In genomic region chr9:129203556-129203909, GRCh38 we compare ENCODE assay signal across 9 cellular contexts. TPM values are rescaled to one million over a fixed set of nuclear protein-coding genes. Genes with fewer than 3 reads are reported as not detected.
DNase-seq lines count a peak whose midpoint lies in the region; ATAC-seq and TF ChIP-seq lines count a peak whose summit lies in the region.
"Had no signal": no experiment of that assay in that cellular context is flagged by ENCODE, and none has a peak within 500 bp of the region (broad histone marks: within the 10 kb centered on the region; RNA-seq: fewer than 3 reads in every experiment).

No MANE protein-coding gene starts in this region.

- H3K4me1 ChIP-seq in mucosa of stomach (ENCODE audit: control insufficient read depth, insufficient read depth, low read length), result peaks cover 8% of the 10 kb centered on the region
- H3K4me1 ChIP-seq in tibial artery, result peaks cover 3 to 15% (median 8%) of the 10 kb centered on the region in 4 donors

- intact Hi-C loops in tibial artery (cut with DNase I; ENCODE audit: low total_unique reads), result loop anchor here (10.0 kb wide), 1 partner anchor 51 kb away; no protein-coding TSS in a partner anchor

- H3K9ac ChIP-seq in mucosa of stomach (ENCODE audit: low read length), result peak overlapping the region; percentile 82

- H3K4me3 ChIP-seq in astrocyte of the cerebellum (ENCODE audit: low read depth, low read length) (peak overlapping the region; percentile 57), mucosa of stomach (ENCODE audit: low read length) (no peak overlapping the region), tibial artery (peak overlapping the region; percentile 60 to 71)

- H3K9me3 Mint-ChIP-seq in activated T-cell treated with anti-CD3 and anti-CD28 coated beads, Interleukin-2, amount 50 U/mL, for 4 hours, result no peaks in the 10 kb centered on the region

- no peaks in the 10 kb centered on the region for H3K36me3 ChIP-seq in mucosa of stomach (ENCODE audit: control insufficient read depth, insufficient read depth, low read length)
- no peaks in the 10 kb centered on the region for H3K36me3 ChIP-seq in tibial artery

- H3K27me3 ChIP-seq in mucosa of stomach (ENCODE audit: control insufficient read depth, insufficient read depth, low read length) (no peaks in the 10 kb centered on the region), tibial artery (no peaks in the 10 kb centered on the region)

- no peak for ATAC-seq in activated T-cell treated with anti-CD3 and anti-CD28 coated beads, Interleukin-2, amount 50 U/mL, for 4 hours
- no peak for ATAC-seq in HG03175 (IDR thresholded peaks at IDR 0.05; ENCODE audit: unreplicated experiment)

- in situ Hi-C loops in astrocyte of the cerebellum (cut with HindIII; ENCODE audit: low sequenced_read_pairs), result no loop called here

- no peaks in the 10 kb centered on the region for H3K36me3 Mint-ChIP-seq in activated T-cell treated with anti-CD3 and anti-CD28 coated beads, Interleukin-2, amount 50 U/mL, for 4 hours (ENCODE audit: insufficient read depth)

- peak overlapping the region; percentile 92 to 93 for H3K27ac ChIP-seq in tibial artery

- H3K4me3 Mint-ChIP-seq in activated T-cell treated with anti-CD3 and anti-CD28 coated beads, Interleukin-2, amount 50 U/mL, for 4 hours, result peak overlapping the region; percentile 74

- peaks cover 21% of the 10 kb centered on the region for H3K4me1 Mint-ChIP-seq in activated T-cell treated with anti-CD3 and anti-CD28 coated beads, Interleukin-2, amount 50 U/mL, for 4 hours (ENCODE audit: low read depth)

- H3K9me3 ChIP-seq in mucosa of stomach (ENCODE audit: control insufficient read depth, low read length) (no peaks in the 10 kb centered on the region), tibial artery (no peaks in the 10 kb centered on the region)

- TF ChIP-seq CTCF in astrocyte of the cerebellum (IDR thresholded peaks at IDR 0.05; ENCODE audit: low read depth, low read length, missing control alignments), result no peak
- TF ChIP-seq CTCF in tibial artery (IDR thresholded peaks at IDR 0.05), result no peak

- peaks cover 5% of the 10 kb centered on the region for H3K27me3 Mint-ChIP-seq in activated T-cell treated with anti-CD3 and anti-CD28 coated beads, Interleukin-2, amount 50 U/mL, for 4 hours (ENCODE audit: low read depth)

- no peak for DNase-seq in activated T-cell treated with anti-CD3 and anti-CD28 coated beads, Interleukin-2, amount 50 U/mL, for 4 hours
- DNase-seq in activated T-cell treated with anti-CD3 and anti-CD28 coated beads, Interleukin-2, amount 50 U/mL, for 48 hours, result no peak
- no peak for DNase-seq in astrocyte of the cerebellum (ENCODE audit: low read depth)
- no peak for DNase-seq in tibial artery
- no peak for DNase-seq in SKM-1 treated with dmso at 0.1 percent for 144 hours (lab: John Stamatoyannopoulos, UW; ENCODE audit: unreplicated experiment)
- no peak for DNase-seq in NCI-H345 treated with DMSO at 0.1 percent for 48 hours (lab: John Stamatoyannopoulos, UW; ENCODE audit: unreplicated experiment)
- DNase-seq: central memory CD4-positive, alpha-beta T cell had no signal

RNA-seq across cellular contexts. Expression of gene IER5L, which starts 25.5 kb away (rescaled TPM):
- 1 to 10 TPM; 1.6 to 1.9 (median 1.8) TPM for total RNA-seq in activated T-cell treated with anti-CD3 and anti-CD28 coated beads, Interleukin-2, amount 50 U/mL, for 4 hours
